In the genomic region with DNA sequence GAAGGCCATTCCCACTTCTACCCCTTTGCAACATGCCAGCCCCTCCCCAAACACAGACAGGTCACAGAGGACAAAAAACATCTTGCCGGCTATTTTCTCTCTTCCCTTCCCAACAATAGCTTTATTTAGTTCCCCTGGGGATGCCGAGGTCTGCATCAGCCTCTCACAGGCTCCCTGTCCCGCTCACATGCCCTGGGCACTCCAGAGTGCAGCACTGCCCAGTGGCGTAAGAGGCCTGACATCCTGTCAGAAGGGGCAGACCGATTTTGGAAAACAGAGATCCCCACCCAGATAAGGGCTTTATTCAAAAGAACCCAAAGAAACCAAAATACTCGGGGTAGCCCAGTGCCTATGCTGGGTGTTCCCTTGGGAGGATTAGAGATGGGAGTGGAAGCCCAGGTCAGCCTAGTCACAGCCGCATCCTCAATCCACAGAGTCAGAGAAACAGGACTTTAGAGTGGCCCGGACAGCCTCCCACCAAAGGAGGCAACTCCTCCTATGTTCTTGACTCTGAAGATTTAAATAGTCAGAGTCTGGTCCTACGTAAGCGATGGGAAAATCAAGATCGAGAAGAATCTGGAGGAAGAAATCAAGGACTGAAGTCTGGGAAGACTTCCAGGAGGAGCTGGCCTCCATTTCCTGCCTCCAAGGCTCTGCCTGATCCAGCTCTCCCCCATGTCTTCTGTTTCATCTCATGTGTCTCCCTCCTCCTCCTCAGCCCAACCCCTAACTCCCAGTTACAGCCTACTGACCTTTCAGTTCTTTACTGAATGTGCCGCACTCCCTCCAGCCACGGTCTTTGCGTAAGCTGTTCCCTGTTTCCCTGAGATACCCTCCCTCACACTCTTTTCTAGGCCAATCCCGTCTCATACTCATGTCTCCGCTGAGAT, we compare ENCODE assay signal across 22 cellular contexts.
DNase-seq lines count a peak whose midpoint lies in the region; ATAC-seq and TF ChIP-seq lines count a peak whose summit lies in the region.
"Had no signal": no experiment of that assay in that cellular context is flagged by ENCODE, and none has a peak within 500 bp of the region (broad histone marks: within the 10 kb centered on the region; RNA-seq: fewer than 3 reads in every experiment).

No MANE protein-coding gene starts in this region.

- in situ Hi-C loops in gastrocnemius medialis (cut with MboI; ENCODE audit: low sequenced_read_pairs in 4 of 4), result no loop called here

- intact Hi-C loops in left ventricle myocardium superior (cut with micrococcal nuclease) (no loop called here), gastrocnemius medialis (cut with DNase I; ENCODE audit: low total_unique reads) (no loop called here)

- peak overlapping the region in 3 of 4 donors; percentile 36 to 60 (median 50) for H3K27ac ChIP-seq in gastrocnemius medialis
- H3K27ac ChIP-seq: HL-60, VCaP had no signal

- H3K36me3 ChIP-seq in gastrocnemius medialis, result no peaks in the 10 kb centered on the region
- H3K36me3 ChIP-seq: adrenal gland had no signal

- H3K4me1 ChIP-seq in gastrocnemius medialis, result no peaks in the 10 kb centered on the region
- H3K4me1 ChIP-seq: adrenal gland had no signal

- no peaks in the 10 kb centered on the region for H3K36me3 Mint-ChIP-seq in HFFc6 (ENCODE audit: low read depth)
- H3K36me3 Mint-ChIP-seq in endothelial cell (ENCODE audit: low read depth, unreplicated experiment), result no peaks in the 10 kb centered on the region
- H3K36me3 Mint-ChIP-seq: CD4-positive, CD25-positive, alpha-beta regulatory T cell; IgD-negative memory B cell; T-cell had no signal

- H3K27me3 Mint-ChIP-seq in HFFc6 (ENCODE audit: insufficient read depth) (peaks cover 2% of the 10 kb centered on the region), endothelial cell (ENCODE audit: unreplicated experiment) (peaks cover 6% of the 10 kb centered on the region)
- H3K27me3 Mint-ChIP-seq: CD4-positive, CD25-positive, alpha-beta regulatory T cell had no signal

- H3K27ac Mint-ChIP-seq in HFFc6 (peak overlapping the region; percentile 96), endothelial cell (ENCODE audit: unreplicated experiment) (peak overlapping the region; percentile 41)
- H3K27ac Mint-ChIP-seq: CD4-positive, CD25-positive, alpha-beta regulatory T cell; T-cell had no signal

- no peak overlapping the region for H3K4me3 ChIP-seq in gastrocnemius medialis
- H3K4me3 ChIP-seq in foreskin fibroblast (ENCODE audit: low read depth in 1 of 2, low read length in 2 of 2), result no peak overlapping the region
- H3K4me3 ChIP-seq: adrenal gland had no signal

- H3K9me3 Mint-ChIP-seq in HFFc6, result no peaks in the 10 kb centered on the region
- H3K9me3 Mint-ChIP-seq in endothelial cell (ENCODE audit: unreplicated experiment), result no peaks in the 10 kb centered on the region
- H3K9me3 Mint-ChIP-seq: T-cell had no signal

- H3K4me1 Mint-ChIP-seq in HFFc6 (ENCODE audit: low read depth), result peaks cover 49% of the 10 kb centered on the region
- H3K4me1 Mint-ChIP-seq in endothelial cell (ENCODE audit: unreplicated experiment), result peaks cover 37% of the 10 kb centered on the region

- H3K4me3 Mint-ChIP-seq in HFFc6 (peak overlapping the region; percentile 35; the same call in 1 of the 2 replicates), endothelial cell (ENCODE audit: unreplicated experiment) (peak overlapping the region; percentile 28)
- H3K4me3 Mint-ChIP-seq: CD4-positive, CD25-positive, alpha-beta regulatory T cell; IgD-negative memory B cell; T-cell had no signal

- no peak for TF ChIP-seq CTCF in HFFc6 (IDR thresholded peaks at IDR 0.05)
- TF ChIP-seq CTCF in endothelial cell (IDR thresholded peaks at IDR 0.05; ENCODE audit: unreplicated experiment), result no peak
- no peak for TF ChIP-seq CTCF in gastrocnemius medialis (IDR thresholded peaks at IDR 0.05 in 4 of 5, conservative IDR thresholded peaks at IDR 0.05 in 1 of 5)
- no peak for TF ChIP-seq CTCF in foreskin fibroblast (IDR thresholded peaks at IDR 0.05; ENCODE audit: low read depth, low read length)

- no peaks in the 10 kb centered on the region for H3K27me3 ChIP-seq in gastrocnemius medialis
- H3K27me3 ChIP-seq: adrenal gland had no signal

- ATAC-seq in left ventricle myocardium superior (peak; percentile 72), gastrocnemius medialis (peak; percentile 24 to 47)
- ATAC-seq: T-cell had no signal

- DNase-seq in HFFc6 (no peak), endothelial cell (ENCODE audit: low spot score) (no peak), left ventricle myocardium superior (no peak), gastrocnemius medialis (no peak), T-helper 1 cell (no peak), 8988T (no peak), HuH-7.5 (ENCODE audit: low spot score) (no peak), foreskin fibroblast (no peak)
- DNase-seq: activated CD4-positive, alpha-beta T cell treated with anti-CD3 and anti-CD28 coated beads, Interleukin-2, amount 50 U/mL, for 4 hours; activated effector memory CD4-positive, alpha-beta T cell treated with anti-CD3 and anti-CD28 coated beads, Interleukin-2, amount 50 U/mL, for 16 hours; CD4-positive, CD25-positive, alpha-beta regulatory T cell; dermis blood vessel endothelial cell; DMS153; GOT3; NCI-H1436 treated with DMSO at 0.1 percent for 48 hours; NCI-H524 treated with DMSO at 0.1 percent for 48 hours; stimulated activated CD4-positive, alpha-beta T cell treated with anti-CD3 and anti-CD28 coated beads, Interleukin-15, amount 100 ng/mL, for 24 hours; T-cell had no signal

- H3K9me3 ChIP-seq in gastrocnemius medialis, result no peaks in the 10 kb centered on the region
- H3K9me3 ChIP-seq: adrenal gland had no signal

- no peak for TF ChIP-seq POLR2A in gastrocnemius medialis (IDR thresholded peaks at IDR 0.05)
